Comparison of ENCODE assay signal across 11 cellular contexts in genomic region chr12:117686210-117686609, GRCh38.
DNase-seq lines count a peak whose midpoint lies in the region; ATAC-seq and TF ChIP-seq lines count a peak whose summit lies in the region.
"Had no signal": no experiment of that assay in that cellular context is flagged by ENCODE, and none has a peak within 500 bp of the region (broad histone marks: within the 10 kb centered on the region; RNA-seq: fewer than 3 reads in every experiment).

No MANE protein-coding gene starts in this region.

- no peak for DNase-seq in epithelial cell of prostate (ENCODE audit: low read depth, low spot score)
- no peak for DNase-seq in NCI-H226
- DNase-seq: CD8-positive, alpha-beta T cell; GDM1; NCI-H1436 had no signal

- H3K4me1 ChIP-seq in skeletal muscle satellite cell (ENCODE audit: control insufficient read depth, insufficient read depth, low read length): peaks cover 39% of the 10 kb centered on the region

- H3K9ac ChIP-seq in skeletal muscle satellite cell (ENCODE audit: low read depth, low read length): peak overlapping the region; percentile 57

- peak overlapping the region; percentile 38 for H3K4me3 ChIP-seq in skeletal muscle satellite cell (ENCODE audit: low read length)

- H3K36me3 ChIP-seq in skeletal muscle satellite cell (ENCODE audit: insufficient read depth, low read length): no peaks in the 10 kb centered on the region
- H3K36me3 ChIP-seq: BE2C had no signal

- TF ChIP-seq CTCF in C4-2B (conservative IDR thresholded peaks at IDR 0.05) (no peak), VCaP (conservative IDR thresholded peaks at IDR 0.05) (no peak)

- peak overlapping the region; percentile 61 for H3K4me2 ChIP-seq in skeletal muscle satellite cell (ENCODE audit: low read length)

- ATAC-seq in HG03565 (IDR thresholded peaks at IDR 0.05; ENCODE audit: unreplicated experiment) (no peak), GM21576 (IDR thresholded peaks at IDR 0.05; ENCODE audit: unreplicated experiment) (no peak)
- ATAC-seq: CD8-positive, alpha-beta T cell had no signal

- H3K9me3 ChIP-seq in skeletal muscle satellite cell (replicated peaks; ENCODE audit: low read length): no peaks in the 10 kb centered on the region
- H3K9me3 ChIP-seq: BE2C had no signal

- no peaks in the 10 kb centered on the region for H3K27me3 ChIP-seq in skeletal muscle satellite cell (ENCODE audit: control insufficient read depth, insufficient read depth, low read length)
- H3K27me3 ChIP-seq: BE2C had no signal

- H3K27ac ChIP-seq in C4-2B (peak overlapping the region; percentile 66), VCaP (peak overlapping the region; percentile 100), epithelial cell of prostate (peak overlapping the region; percentile 88)
